In genomic region chr19:39834287-39834841, GRCh38 we compare ENCODE assay signal across 8 cellular contexts. TPM values are rescaled to one million over a fixed set of nuclear protein-coding genes. Genes with fewer than 3 reads are reported as not detected.
DNase-seq lines count a peak whose midpoint lies in the region; ATAC-seq and TF ChIP-seq lines count a peak whose summit lies in the region.

No MANE protein-coding gene starts in this region.

- H3K9me3 Mint-ChIP-seq in activated CD8-positive, alpha-beta T cell treated with anti-CD3 and anti-CD28 coated beads for 36 hours = no peaks in the 10 kb centered on the region
- no peaks in the 10 kb centered on the region for H3K9me3 Mint-ChIP-seq in stimulated activated memory B cell treated with anti-CD40 and anti-IgM and Interleukin-4, amounts not matched to agents 10 μg/mL and 1 μg/mL and 100 μg/mL, for 72 hours

- H3K4me3 Mint-ChIP-seq in activated CD8-positive, alpha-beta T cell treated with anti-CD3 and anti-CD28 coated beads for 36 hours = peak overlapping the region; percentile 63
- H3K4me3 Mint-ChIP-seq in stimulated activated memory B cell treated with anti-CD40 and anti-IgM and Interleukin-4, amounts not matched to agents 10 μg/mL and 1 μg/mL and 100 μg/mL, for 72 hours = peak overlapping the region; percentile 62

- peak overlapping the region; percentile 50 for H2AFZ ChIP-seq in hepatocyte

- H4K20me1 ChIP-seq in hepatocyte (ENCODE audit: insufficient read depth, poor library complexity, severe bottlenecking) = peaks cover 12% of the 10 kb centered on the region

- no peak for TF ChIP-seq CTCF in activated CD8-positive, alpha-beta T cell treated with anti-CD3 and anti-CD28 coated beads for 36 hours (IDR thresholded peaks at IDR 0.05)
- TF ChIP-seq CTCF in hepatocyte (IDR thresholded peaks at IDR 0.05; ENCODE audit: poor library complexity) = no peak

- no peaks in the 10 kb centered on the region for H3K9me2 ChIP-seq in hepatocyte (replicated peaks; ENCODE audit: insufficient read depth)

- POLR2A ChIA-PET in activated CD8-positive, alpha-beta T cell treated with anti-CD3 and anti-CD28 coated beads for 36 hours (lab: Charles Lee) = interaction anchor here (0.6 to 2.1 kb wide), 4 partner anchors 9 to 76 kb away, joined by 3 to 21 read pairs (median 6); partner anchors contain the start of gene FBL

- H3K27me3 Mint-ChIP-seq in activated CD8-positive, alpha-beta T cell treated with anti-CD3 and anti-CD28 coated beads for 36 hours = no peaks in the 10 kb centered on the region
- H3K27me3 Mint-ChIP-seq in stimulated activated memory B cell treated with anti-CD40 and anti-IgM and Interleukin-4, amounts not matched to agents 10 μg/mL and 1 μg/mL and 100 μg/mL, for 72 hours = no peaks in the 10 kb centered on the region

- intact Hi-C loops in activated CD8-positive, alpha-beta T cell treated with anti-CD3 and anti-CD28 coated beads for 36 hours (cut with micrococcal nuclease) = no loop called here

- H3K36me3 Mint-ChIP-seq in activated CD8-positive, alpha-beta T cell treated with anti-CD3 and anti-CD28 coated beads for 36 hours (ENCODE audit: low read depth) = peaks cover 71% of the 10 kb centered on the region
- peaks cover 48% of the 10 kb centered on the region for H3K36me3 Mint-ChIP-seq in stimulated activated memory B cell treated with anti-CD40 and anti-IgM and Interleukin-4, amounts not matched to agents 10 μg/mL and 1 μg/mL and 100 μg/mL, for 72 hours

- H3K4me2 ChIP-seq in hepatocyte = peak overlapping the region; percentile 65

- no peaks in the 10 kb centered on the region for H3K9me3 ChIP-seq in hepatocyte (ENCODE audit: low read depth)

- DNase-seq in DMS 273 (lab: John Stamatoyannopoulos, UW; ENCODE audit: unreplicated experiment) (peak; percentile 48), DMS 273 treated with DMSO at 0.1 percent for 48 hours (lab: John Stamatoyannopoulos, UW) (no peak), hepatocyte (ENCODE audit: low spot score) (no peak), RPMI8226 (no peak)
- DNase-seq in activated CD8-positive, alpha-beta T cell treated with anti-CD3 and anti-CD28 coated beads for 36 hours = no peak

- H3K36me3 ChIP-seq in hepatocyte (replicated peaks; ENCODE audit: insufficient read depth, low read depth) = no peaks in the 10 kb centered on the region

- WGBS in hepatocyte (ENCODE audit: low lambda C conversion rate, missing lambda C conversion rate) = 47% methylated on average over 19 of the region's 19 CpGs

- peaks cover 34% of the 10 kb centered on the region for H3K79me2 ChIP-seq in hepatocyte

- CTCF ChIA-PET in activated CD8-positive, alpha-beta T cell treated with anti-CD3 and anti-CD28 coated beads for 36 hours (lab: Charles Lee) = interaction anchor here (1.5 to 2.1 kb wide), 3 partner anchors 10 to 136 kb away, joined by 5 to 37 read pairs (median 6); partner anchors contain the start of genes FBL and PSMC4

- H3K4me1 ChIP-seq in hepatocyte (ENCODE audit: insufficient read depth) = peaks cover 7% of the 10 kb centered on the region

- peak overlapping the region; percentile 88 for H3K27ac Mint-ChIP-seq in activated CD8-positive, alpha-beta T cell treated with anti-CD3 and anti-CD28 coated beads for 36 hours
- H3K27ac Mint-ChIP-seq in stimulated activated memory B cell treated with anti-CD40 and anti-IgM and Interleukin-4, amounts not matched to agents 10 μg/mL and 1 μg/mL and 100 μg/mL, for 72 hours = peak overlapping the region; percentile 71

- H3K4me3 ChIP-seq in hepatocyte = no peak overlapping the region

- peak overlapping the region; percentile 42 for H3K27ac ChIP-seq in hepatocyte

- no peak for ATAC-seq in activated CD8-positive, alpha-beta T cell treated with anti-CD3 and anti-CD28 coated beads for 36 hours
- no peak for ATAC-seq in stimulated activated memory B cell treated with anti-CD40 and anti-IgM and Interleukin-4, amounts not matched to agents 10 μg/mL and 1 μg/mL and 100 μg/mL, for 72 hours
- ATAC-seq in GM18858 (IDR thresholded peaks at IDR 0.05; ENCODE audit: unreplicated experiment) (no peak), HG03521 (IDR thresholded peaks at IDR 0.05; ENCODE audit: unreplicated experiment) (no peak)

- H3K4me1 Mint-ChIP-seq in activated CD8-positive, alpha-beta T cell treated with anti-CD3 and anti-CD28 coated beads for 36 hours (ENCODE audit: low read depth) = peaks cover 29% of the 10 kb centered on the region
- H3K4me1 Mint-ChIP-seq in stimulated activated memory B cell treated with anti-CD40 and anti-IgM and Interleukin-4, amounts not matched to agents 10 μg/mL and 1 μg/mL and 100 μg/mL, for 72 hours = peaks cover 31% of the 10 kb centered on the region

- no peaks in the 10 kb centered on the region for H3K27me3 ChIP-seq in hepatocyte

RNA-seq across cellular contexts. Expression of gene DYRK1B, which starts 0.4 kb away (rescaled TPM):
- 1 to 10 TPM; 5.4 to 7.0 TPM for total RNA-seq in activated CD8-positive, alpha-beta T cell treated with anti-CD3 and anti-CD28 coated beads for 36 hours
- total RNA-seq in hepatocyte = 10.5 and 12.2 TPM in 2 replicates
- polyA plus RNA-seq in hepatocyte = 25.7 and 28.0 TPM in 2 replicates

RNA-seq across cellular contexts. Expression of gene FBL, which starts 11.8 kb away (rescaled TPM):
- total RNA-seq in activated CD8-positive, alpha-beta T cell treated with anti-CD3 and anti-CD28 coated beads for 36 hours = 100 to 1,000 TPM; 901 to 905 TPM
- total RNA-seq in hepatocyte = 104 and 126 TPM in 2 replicates
- polyA plus RNA-seq in hepatocyte = 69.6 and 79.4 TPM in 2 replicates

RNA-seq across cellular contexts. Expression of gene LEUTX, which starts 55.7 kb away (rescaled TPM):
- total RNA-seq in activated CD8-positive, alpha-beta T cell treated with anti-CD3 and anti-CD28 coated beads for 36 hours = not detected
- not detected in 2 replicates for total RNA-seq in hepatocyte
- polyA plus RNA-seq in hepatocyte = not detected in 2 replicates
